Comparison of ENCODE assay signal across 17 cellular contexts in the genomic region with DNA sequence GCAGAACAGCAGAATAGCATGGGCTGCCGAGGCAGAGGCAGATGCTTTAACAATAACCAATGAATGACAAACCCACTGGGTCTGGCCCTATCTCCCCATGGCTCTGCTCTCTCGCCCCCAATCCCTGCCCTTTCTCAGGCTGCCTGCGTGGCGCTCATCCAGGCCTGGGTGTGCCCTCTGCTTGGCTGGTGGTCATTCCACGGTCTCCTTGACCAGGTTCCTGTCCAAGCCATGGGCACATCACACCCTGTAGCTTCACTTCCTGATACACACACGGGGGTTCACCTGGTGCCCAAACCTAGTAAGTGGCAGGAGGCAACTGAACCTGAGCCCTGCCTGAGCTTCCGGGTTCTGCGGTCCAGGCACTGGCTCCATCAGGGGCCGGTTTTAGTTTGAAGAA.
"Had no signal": no experiment of that assay in that cellular context is flagged by ENCODE, and none has a peak within 500 bp of the region (broad histone marks: within the 10 kb centered on the region; RNA-seq: fewer than 3 reads in every experiment).

No MANE protein-coding gene starts in this region.

- DNase-seq: dermis blood vessel endothelial cell; foreskin melanocyte; left colon; mesendoderm; naive thymus-derived CD4-positive, alpha-beta T cell; nephron progenitor cell; pancreas; right cardiac atrium; stimulated activated CD4-positive, alpha-beta T cell treated with anti-CD3 and anti-CD28 coated beads, Interleukin-4, amount 100 ng/mL, for 1 hour; stimulated activated CD8-positive, alpha-beta memory T cell treated with anti-CD3 and anti-CD28 coated beads, Interleukin-4, amount 100 ng/mL, for 48 hours; testis; transverse colon had no signal

- H3K27ac Mint-ChIP-seq: naive thymus-derived CD4-positive, alpha-beta T cell; nephron progenitor cell; progenitor cell of endocrine pancreas; stimulated activated effector memory CD8-positive, alpha-beta T cell treated with anti-CD3 and anti-CD28 coated beads, Interleukin-12 subunit alpha, Interleukin-12 subunit beta, amount 100 ng/mL, for 72 hours; stimulated activated naive CD8-positive, alpha-beta T cell treated with anti-CD3 and anti-CD28 coated beads, Interleukin-15, Interleukin-2, amounts not matched to agents 100 ng/mL and 50 ng/mL, for 24 hours had no signal

- H2AFZ ChIP-seq: hepatocyte had no signal

- FAIRE-seq: colon, pancreas had no signal

- H3K4me1 ChIP-seq: testis, transverse colon had no signal

- H3K79me2 ChIP-seq: hepatocyte had no signal

- H3K9me3 Mint-ChIP-seq: stimulated activated effector memory CD8-positive, alpha-beta T cell treated with anti-CD3 and anti-CD28 coated beads, Interleukin-12 subunit alpha, Interleukin-12 subunit beta, amount 100 ng/mL, for 72 hours; stimulated activated naive CD8-positive, alpha-beta T cell treated with anti-CD3 and anti-CD28 coated beads, Interleukin-15, Interleukin-2, amounts not matched to agents 100 ng/mL and 50 ng/mL, for 24 hours had no signal

- H3K27me3 ChIP-seq: hepatocyte, pancreas, testis, transverse colon had no signal

- H3K4me3 ChIP-seq: hepatocyte, pancreas, testis, transverse colon had no signal

- H3K4me3 Mint-ChIP-seq: naive thymus-derived CD4-positive, alpha-beta T cell; nephron progenitor cell; stimulated activated effector memory CD8-positive, alpha-beta T cell treated with anti-CD3 and anti-CD28 coated beads, Interleukin-12 subunit alpha, Interleukin-12 subunit beta, amount 100 ng/mL, for 72 hours; stimulated activated naive CD8-positive, alpha-beta T cell treated with anti-CD3 and anti-CD28 coated beads, Interleukin-15, Interleukin-2, amounts not matched to agents 100 ng/mL and 50 ng/mL, for 24 hours had no signal

- H3K36me3 Mint-ChIP-seq: stimulated activated effector memory CD8-positive, alpha-beta T cell treated with anti-CD3 and anti-CD28 coated beads, Interleukin-12 subunit alpha, Interleukin-12 subunit beta, amount 100 ng/mL, for 72 hours had no signal

- ATAC-seq: left colon; naive thymus-derived CD4-positive, alpha-beta T cell; pancreas; stimulated activated effector memory CD8-positive, alpha-beta T cell treated with anti-CD3 and anti-CD28 coated beads, Interleukin-12 subunit alpha, Interleukin-12 subunit beta, amount 100 ng/mL, for 72 hours had no signal

- H3K9me3 ChIP-seq: pancreas, testis, transverse colon had no signal

- H3K27ac ChIP-seq: hepatocyte, pancreas, testis, transverse colon had no signal

- H3K4me2 ChIP-seq: hepatocyte had no signal
